Comparison of ENCODE assay signal across 8 cellular contexts in genomic region chr11:75525433-75526191, GRCh38. TPM values are rescaled to one million over a fixed set of nuclear protein-coding genes. Genes with fewer than 3 reads are reported as not detected.
DNase-seq lines count a peak whose midpoint lies in the region; ATAC-seq and TF ChIP-seq lines count a peak whose summit lies in the region.

TSS of gene GDPD5 (minus strand) at chr11:75525941. CDS start at chr11:75477735, 48,206 bp downstream.

- intact Hi-C loops in OCI-LY7 (cut with micrococcal nuclease; ENCODE audit: unreplicated experiment): no loop called here

- H3K27me3 ChIP-seq in HUES6 (ENCODE audit: control insufficient read depth, insufficient read depth, low read length) (peaks cover 27% of the 10 kb centered on the region), mucosa of stomach (ENCODE audit: control insufficient read depth, insufficient read depth, low read length) (peaks cover 27% of the 10 kb centered on the region)

- no peaks in the 10 kb centered on the region for H3K9me3 ChIP-seq in HUES6 (ENCODE audit: control insufficient read depth, insufficient read depth, low read depth, low read length)
- no peaks in the 10 kb centered on the region for H3K9me3 ChIP-seq in OCI-LY7 (ENCODE audit: low read length)
- no peaks in the 10 kb centered on the region for H3K9me3 ChIP-seq in mucosa of stomach (ENCODE audit: control insufficient read depth, low read length)

- no peaks in the 10 kb centered on the region for H4K20me1 ChIP-seq in OCI-LY7 (ENCODE audit: insufficient read depth, low read length)

- BruUV-seq in OCI-LY7 (replicated peaks; lab: Mats Ljungman, UMichigan): TSS peak; percentile 87

- in situ Hi-C loops in Caki2 (cut with HindIII; ENCODE audit: low pct_unique_long_range_greater_than_20kb, low sequenced_read_pairs): no loop called here

- CTCF ChIA-PET in OCI-LY7 (lab: Charles Lee; ENCODE audit: unreplicated experiment): no interaction called here

- H3K79me2 ChIP-seq in OCI-LY7 (ENCODE audit: insufficient read depth, low read depth, low read length): no peaks in the 10 kb centered on the region

- DNase-seq in Caki2 (ENCODE audit: low read depth) (peak; percentile 89), OCI-LY7 (ENCODE audit: low spot score) (peak; percentile 88), activated T-cell treated with anti-CD3 and anti-CD28 coated beads for 1 hour (ENCODE audit: low read depth) (peak; percentile 75), erythroblast (lab: John Stamatoyannopoulos, UW) (peak; percentile 91 to 95)
- DNase-seq in stimulated activated CD8-positive, alpha-beta memory T cell treated with anti-CD3 and anti-CD28 coated beads, Interleukin-4, amount 100 ng/mL, for 48 hours: peak; percentile 87

- TF ChIP-seq CTCF in OCI-LY7 (conservative IDR thresholded peaks at IDR 0.05; ENCODE audit: low read length): peak; percentile 76

- H3K27ac ChIP-seq in HUES6 (ENCODE audit: low read depth, low read length) (no peak within 1 kb of the TSS), OCI-LY7 (ENCODE audit: low read depth, low read length, poor library complexity, severe bottlenecking) (no peak within 1 kb of the TSS)

- H3K9me2 ChIP-seq in OCI-LY7 (ENCODE audit: insufficient read depth, low read length): no peaks in the 10 kb centered on the region

- H3K4me3 ChIP-seq in HUES6 (ENCODE audit: low read depth, low read length) (peak within 1 kb of the TSS; percentile 79), OCI-LY7 (ENCODE audit: low read depth, low read length, poor library complexity, severe bottlenecking) (peak within 1 kb of the TSS; percentile 71), mucosa of stomach (ENCODE audit: low read length) (no peak within 1 kb of the TSS)

- peak; percentile 79 for ATAC-seq in GM21381 (IDR thresholded peaks at IDR 0.05; ENCODE audit: unreplicated experiment)

- peak; percentile 55 for TF ChIP-seq POLR2A in erythroblast (IDR thresholded peaks at IDR 0.05; ENCODE audit: low read length)

- H3K36me3 ChIP-seq in HUES6 (ENCODE audit: control insufficient read depth, insufficient read depth, low read length) (no peaks in the 10 kb centered on the region), OCI-LY7 (ENCODE audit: insufficient read depth, low read length) (no peaks in the 10 kb centered on the region), mucosa of stomach (ENCODE audit: control insufficient read depth, insufficient read depth, low read length) (no peaks in the 10 kb centered on the region)

- H3K4me1 ChIP-seq in HUES6 (ENCODE audit: control insufficient read depth, insufficient read depth, low read length): peaks cover 10% of the 10 kb centered on the region; the same call in 1 of the 2 replicates
- H3K4me1 ChIP-seq in OCI-LY7 (ENCODE audit: insufficient read depth, low read length, poor library complexity, severe bottlenecking): peaks cover 37% of the 10 kb centered on the region
- peaks cover 10% of the 10 kb centered on the region for H3K4me1 ChIP-seq in mucosa of stomach (ENCODE audit: control insufficient read depth, insufficient read depth, low read length)

- H3K4me2 ChIP-seq in OCI-LY7 (ENCODE audit: low read length): peak within 1 kb of the TSS; percentile 72

- H2AFZ ChIP-seq in OCI-LY7 (ENCODE audit: low read length): peak within 1 kb of the TSS; percentile 89

- POLR2A ChIA-PET in OCI-LY7 (lab: Charles Lee): interaction anchor here (0.6 to 1.0 kb wide), 3 partner anchors 31 to 1034 kb away, joined by 3 to 4 read pairs (median 4); no protein-coding TSS in a partner anchor

- H3K9ac ChIP-seq in HUES6 (ENCODE audit: low read length) (peak within 1 kb of the TSS; percentile 77), mucosa of stomach (ENCODE audit: low read length) (peak within 1 kb of the TSS; percentile 41)

RNA-seq across cellular contexts. Expression of gene GDPD5, which starts in this region (rescaled TPM):
- 1.6 and 2.8 TPM in 2 replicates for total RNA-seq in Caki2 (2014; rRNA removed; shearing (Covaris generic); ENCODE audit: low replicate concordance)
- 13.5 and 14.3 TPM in 2 replicates for total RNA-seq in OCI-LY7 (2014; rRNA removed; shearing (Covaris generic))
- 49.9 and 57.3 TPM in 2 replicates for total RNA-seq in OCI-LY7 (2022)
